ENCODE assay signal across 2 cellular contexts in genomic region chr19:2194513-2195078, GRCh38.
TF ChIP-seq lines count a peak whose summit lies in the region.

No MANE protein-coding gene starts in this region.

TF ChIP-seq in HEK293, 187 proteins besides CTCF, POLR2A, EP300 and RAD21:
- TF ChIP-seq ZNF645 (tag by site-specific recombination; IDR thresholded peaks at IDR 0.05) (no peak), SP2 (tag by site-specific recombination; IDR thresholded peaks at IDR 0.05) (0 out of 2 replicates have a peak, but pooled peaks have one; percentile 3), ZFP3 (tag by site-specific recombination; IDR thresholded peaks at IDR 0.05; ENCODE audit: low read depth) (no peak)
TF ChIP-seq in HEK293: peak in this region for 1.

TF ChIP-seq in K562, 482 proteins besides CTCF, POLR2A, EP300 and RAD21:
- TF ChIP-seq RBM22 (IDR thresholded peaks at IDR 0.05; ENCODE audit: low read depth, low read length, poor library complexity, severe bottlenecking) (peak; percentile 17), POLR2AphosphoS5 (IDR thresholded peaks at IDR 0.05; ENCODE audit: control insufficient read depth, insufficient read depth, low read depth, low read length) (peak; percentile 8; the same call in 1 of the 2 replicates), SRSF1 (IDR thresholded peaks at IDR 0.05; ENCODE audit: low read depth, low read length) (no peak), POLR2G (IDR thresholded peaks at IDR 0.05; ENCODE audit: low read depth, low read length) (peak; percentile 24; the same call in 1 of the 2 replicates), MLX (CRISPR knock-in tag; conservative IDR thresholded peaks at IDR 0.05) (no peak)
